Comparison of ENCODE assay signal across 15 cellular contexts in the genomic region with DNA sequence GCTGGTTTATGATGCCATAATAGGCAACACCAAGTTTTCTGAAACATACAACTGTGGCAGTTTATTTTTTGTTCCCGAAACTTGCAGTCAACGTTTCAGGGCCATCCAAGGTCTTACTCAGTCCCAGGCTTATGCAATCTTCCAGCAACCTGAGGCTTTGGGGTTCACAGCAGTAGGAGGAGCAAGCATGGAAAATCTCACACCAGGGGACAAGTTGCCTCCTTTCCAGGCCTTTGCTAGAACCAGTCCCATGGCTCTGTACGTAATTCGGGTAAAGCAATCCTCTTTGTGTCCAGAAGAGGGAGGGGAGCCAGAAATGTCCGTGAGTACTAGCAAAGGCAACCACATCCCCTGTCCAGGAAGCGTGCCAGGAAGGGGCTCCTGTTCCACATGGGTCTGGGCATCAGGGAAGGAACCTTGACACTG. TPM values are rescaled to one million over a fixed set of nuclear protein-coding genes. Genes with fewer than 3 reads are reported as not detected.
DNase-seq lines count a peak whose midpoint lies in the region; ATAC-seq and TF ChIP-seq lines count a peak whose summit lies in the region.
"Had no signal": no experiment of that assay in that cellular context is flagged by ENCODE, and none has a peak within 500 bp of the region (broad histone marks: within the 10 kb centered on the region; RNA-seq: fewer than 3 reads in every experiment).

No MANE protein-coding gene starts in this region.

- peak overlapping the region; percentile 72 for H2AFZ ChIP-seq in HCT116 (ENCODE audit: low read depth, low read length, poor library complexity, severe bottlenecking)

- RAD21 ChIA-PET in HCT116 (lab: Charles Lee; ENCODE audit: low non-redundant PET in 1 of 2, low total read pairs in 2 of 2, uncharacterized antibody in 2 of 2, unreplicated experiment in 2 of 2) = interaction anchor here in 1 of 2 experiments (0.6 kb wide), 1 partner anchor 162 kb away, joined by 3 read pairs; no protein-coding TSS in a partner anchor

- no peaks in the 10 kb centered on the region for H4K20me1 ChIP-seq in HCT116 (ENCODE audit: insufficient read depth)

- no TSS peak for BruUV-seq in HCT116 (replicated peaks; lab: Mats Ljungman, UMichigan)

- peak; percentile 39 for TF ChIP-seq CTCF in BE2C (IDR thresholded peaks at IDR 0.05; ENCODE audit: low read depth, low read length)
- TF ChIP-seq CTCF in HCT116 (IDR thresholded peaks at IDR 0.05 in 2 of 3, conservative IDR thresholded peaks at IDR 0.05 in 1 of 3; ENCODE audit: borderline replicate concordance in 1 of 3, insufficient read depth in 1 of 3, low read depth in 2 of 3, low read length in 2 of 3) = peak; percentile 15 to 46 (median 42); a peak in 2 of 6 replicates

- H3K4me1 ChIP-seq in BE2C (no peaks in the 10 kb centered on the region; the same call in 1 of the 2 replicates), HCT116 (ENCODE audit: control insufficient read depth in 1 of 2, insufficient read depth in 2 of 2, low read length in 2 of 2) (peaks cover 0 to 6% of the 10 kb centered on the region in 2 experiments; a peak in 1 of 4 replicates), adipocyte (ENCODE audit: control insufficient read depth, insufficient read depth, low read length) (peaks cover 45% of the 10 kb centered on the region)
- H3K4me1 ChIP-seq: SJSA1 had no signal

- H3K4me3 ChIP-seq in BE2C (ENCODE audit: low read depth, low read length) (no peak overlapping the region), HCT116 (replicated peaks in 1 of 2; ENCODE audit: low read depth in 1 of 2, low read length in 2 of 2) (no peak overlapping the region), adipocyte (ENCODE audit: low read length) (no peak overlapping the region)
- H3K4me3 ChIP-seq: SJSA1 had no signal

- POLR2A ChIA-PET in HCT116 (lab: Charles Lee) = no interaction called here

- CTCF ChIA-PET in HCT116 (lab: Charles Lee) = interaction anchor here (0.8 to 1.6 kb wide), 5 partner anchors 22 to 157 kb away, joined by 3 to 6 read pairs (median 3); no protein-coding TSS in a partner anchor

- DNase-seq in BE2C = peak; percentile 49
- peak; percentile 55 for DNase-seq in HCT116 (ENCODE audit: low read depth, low spot score)
- DNase-seq in adipocyte (ENCODE audit: low read depth) = peak; percentile 15
- peak; percentile 69 for DNase-seq in iPS-NIHi7 (ENCODE audit: extremely low spot score)
- DNase-seq in NCI-H1694 (lab: John Stamatoyannopoulos, UW) = no peak
- DNase-seq: activated CD4-positive, alpha-beta memory T cell treated with anti-CD3 and anti-CD28 coated beads, Interleukin-2, amount 10 ng/mL, durations not matched to agents 7 days and 5 days; stimulated activated CD4-positive, alpha-beta T cell treated with anti-CD3 and anti-CD28 coated beads, Interleukin-15, amount 100 ng/mL, for 24 hours had no signal

- peak; percentile 95 for ATAC-seq in HCT116
- ATAC-seq in GM19452 (IDR thresholded peaks at IDR 0.05; ENCODE audit: unreplicated experiment) = no peak
- no peak for ATAC-seq in HG02571 (IDR thresholded peaks at IDR 0.05; ENCODE audit: unreplicated experiment)
- ATAC-seq in HG03469 (IDR thresholded peaks at IDR 0.05; ENCODE audit: unreplicated experiment) = no peak
- ATAC-seq: natural killer cell treated with Interleukin-12 subunit alpha and Interleukin-12 subunit beta and Interleukin-15 and Interleukin-18, amount 100 ng/mL, for 72 hours; stimulated activated effector memory CD8-positive, alpha-beta T cell treated with anti-CD3 and anti-CD28 coated beads, Interleukin-12 subunit alpha, Interleukin-12 subunit beta, amount 100 ng/mL, for 72 hours had no signal

- TF ChIP-seq POLR2A in HCT116 (IDR thresholded peaks at IDR 0.05; ENCODE audit: borderline replicate concordance, extremely low read depth, insufficient read depth, insufficient read length) = no peak

- H3K9me3 ChIP-seq in BE2C (no peaks in the 10 kb centered on the region), HCT116 (ENCODE audit: control insufficient read depth in 1 of 2, insufficient read depth in 1 of 2, low read depth in 1 of 2, low read length in 2 of 2) (no peaks in the 10 kb centered on the region), adipocyte (ENCODE audit: control insufficient read depth, low read length) (no peaks in the 10 kb centered on the region)
- H3K9me3 ChIP-seq: SJSA1 had no signal

- H3K27ac ChIP-seq in HCT116 (ENCODE audit: low read depth, low read length) = no peak overlapping the region
- H3K27ac ChIP-seq: KMS-11, SJSA1 had no signal

- no peak for TF ChIP-seq RAD21 in HCT116 (IDR thresholded peaks at IDR 0.05; ENCODE audit: low read depth)

- no peaks in the 10 kb centered on the region for H3K9me2 ChIP-seq in HCT116 (ENCODE audit: insufficient read depth)

- no peak overlapping the region for H3K4me2 ChIP-seq in HCT116 (ENCODE audit: low read length)
- H3K4me2 ChIP-seq: KMS-11 had no signal

- no peaks in the 10 kb centered on the region for H3K36me3 ChIP-seq in BE2C
- H3K36me3 ChIP-seq in HCT116 (ENCODE audit: control insufficient read depth in 1 of 2, insufficient read depth in 2 of 2, low read length in 2 of 2) = no peaks in the 10 kb centered on the region
- H3K36me3 ChIP-seq in adipocyte (ENCODE audit: control insufficient read depth, insufficient read depth, low read length, severe bottlenecking) = no peaks in the 10 kb centered on the region
- H3K36me3 ChIP-seq: SJSA1 had no signal

- no peak overlapping the region for H3K9ac ChIP-seq in HCT116 (ENCODE audit: low read length)
- H3K9ac ChIP-seq in adipocyte (ENCODE audit: low read length) = peak overlapping the region; percentile 2
- H3K9ac ChIP-seq: KMS-11 had no signal

- intact Hi-C loops in HCT116 (cut with micrococcal nuclease) = no loop called here

- no peaks in the 10 kb centered on the region for H3K79me2 ChIP-seq in HCT116 (ENCODE audit: insufficient read depth, low read length)

- H3K27me3 ChIP-seq in BE2C (no peaks in the 10 kb centered on the region), HCT116 (ENCODE audit: insufficient read depth, low read length) (no peaks in the 10 kb centered on the region), adipocyte (replicated peaks; ENCODE audit: control insufficient read depth, insufficient read depth, low read length) (no peaks in the 10 kb centered on the region)
- H3K27me3 ChIP-seq: SJSA1 had no signal

TF ChIP-seq in HCT116, 20 proteins besides CTCF, POLR2A, EP300 and RAD21:
- no peak for TF ChIP-seq YY1 (IDR thresholded peaks at IDR 0.05; ENCODE audit: extremely low read depth, insufficient replicate concordance, low read depth, low read length)
- TF ChIP-seq, protein P1, sequence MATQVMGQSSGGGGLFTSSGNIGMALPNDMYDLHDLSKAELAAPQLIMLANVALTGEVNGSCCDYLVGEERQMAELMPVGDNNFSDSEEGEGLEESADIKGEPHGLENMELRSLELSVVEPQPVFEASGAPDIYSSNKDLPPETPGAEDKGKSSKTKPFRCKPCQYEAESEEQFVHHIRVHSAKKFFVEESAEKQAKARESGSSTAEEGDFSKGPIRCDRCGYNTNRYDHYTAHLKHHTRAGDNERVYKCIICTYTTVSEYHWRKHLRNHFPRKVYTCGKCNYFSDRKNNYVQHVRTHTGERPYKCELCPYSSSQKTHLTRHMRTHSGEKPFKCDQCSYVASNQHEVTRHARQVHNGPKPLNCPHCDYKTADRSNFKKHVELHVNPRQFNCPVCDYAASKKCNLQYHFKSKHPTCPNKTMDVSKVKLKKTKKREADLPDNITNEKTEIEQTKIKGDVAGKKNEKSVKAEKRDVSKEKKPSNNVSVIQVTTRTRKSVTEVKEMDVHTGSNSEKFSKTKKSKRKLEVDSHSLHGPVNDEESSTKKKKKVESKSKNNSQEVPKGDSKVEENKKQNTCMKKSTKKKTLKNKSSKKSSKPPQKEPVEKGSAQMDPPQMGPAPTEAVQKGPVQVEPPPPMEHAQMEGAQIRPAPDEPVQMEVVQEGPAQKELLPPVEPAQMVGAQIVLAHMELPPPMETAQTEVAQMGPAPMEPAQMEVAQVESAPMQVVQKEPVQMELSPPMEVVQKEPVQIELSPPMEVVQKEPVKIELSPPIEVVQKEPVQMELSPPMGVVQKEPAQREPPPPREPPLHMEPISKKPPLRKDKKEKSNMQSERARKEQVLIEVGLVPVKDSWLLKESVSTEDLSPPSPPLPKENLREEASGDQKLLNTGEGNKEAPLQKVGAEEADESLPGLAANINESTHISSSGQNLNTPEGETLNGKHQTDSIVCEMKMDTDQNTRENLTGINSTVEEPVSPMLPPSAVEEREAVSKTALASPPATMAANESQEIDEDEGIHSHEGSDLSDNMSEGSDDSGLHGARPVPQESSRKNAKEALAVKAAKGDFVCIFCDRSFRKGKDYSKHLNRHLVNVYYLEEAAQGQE (IDR thresholded peaks at IDR 0.05; ENCODE audit: low read depth) = no peak
- TF ChIP-seq EZH2 (IDR thresholded peaks at IDR 0.05) = no peak
- TF ChIP-seq JUND (IDR thresholded peaks at IDR 0.05) = no peak
- TF ChIP-seq SP1 (IDR thresholded peaks at IDR 0.05; ENCODE audit: low read depth) = no peak

RNA-seq across cellular contexts. Expression of a gene that starts 4.7 kb away (rescaled TPM):
- polyA plus RNA-seq in BE2C (2012; ENCODE audit: insufficient read depth, insufficient read length, low read depth) = not detected
- not detected for total RNA-seq in HCT116 (2021; ENCODE audit: unreplicated experiment)
- polyA plus RNA-seq in HCT116 (2012) = not detected in 2 replicates
- total RNA-seq: activated CD4-positive, alpha-beta memory T cell treated with anti-CD3 and anti-CD28 coated beads, Interleukin-2, amount 10 ng/mL, durations not matched to agents 7 days and 5 days; natural killer cell treated with Interleukin-12 subunit alpha and Interleukin-12 subunit beta and Interleukin-15 and Interleukin-18, amount 100 ng/mL, for 72 hours; SJSA1 had no signal
- polyA plus RNA-seq: keratinocyte had no signal

RNA-seq across cellular contexts. Expression of a gene that starts 41.5 kb away (rescaled TPM):
- not detected for polyA plus RNA-seq in BE2C (2012; ENCODE audit: insufficient read depth, insufficient read length, low read depth)
- not detected for total RNA-seq in HCT116 (2021; ENCODE audit: unreplicated experiment)
- polyA plus RNA-seq in HCT116 (2012) = not detected in 2 replicates
- total RNA-seq: natural killer cell treated with Interleukin-12 subunit alpha and Interleukin-12 subunit beta and Interleukin-15 and Interleukin-18, amount 100 ng/mL, for 72 hours had no signal
